1 cellular context compared by ENCODE assay signal in the genomic region with DNA sequence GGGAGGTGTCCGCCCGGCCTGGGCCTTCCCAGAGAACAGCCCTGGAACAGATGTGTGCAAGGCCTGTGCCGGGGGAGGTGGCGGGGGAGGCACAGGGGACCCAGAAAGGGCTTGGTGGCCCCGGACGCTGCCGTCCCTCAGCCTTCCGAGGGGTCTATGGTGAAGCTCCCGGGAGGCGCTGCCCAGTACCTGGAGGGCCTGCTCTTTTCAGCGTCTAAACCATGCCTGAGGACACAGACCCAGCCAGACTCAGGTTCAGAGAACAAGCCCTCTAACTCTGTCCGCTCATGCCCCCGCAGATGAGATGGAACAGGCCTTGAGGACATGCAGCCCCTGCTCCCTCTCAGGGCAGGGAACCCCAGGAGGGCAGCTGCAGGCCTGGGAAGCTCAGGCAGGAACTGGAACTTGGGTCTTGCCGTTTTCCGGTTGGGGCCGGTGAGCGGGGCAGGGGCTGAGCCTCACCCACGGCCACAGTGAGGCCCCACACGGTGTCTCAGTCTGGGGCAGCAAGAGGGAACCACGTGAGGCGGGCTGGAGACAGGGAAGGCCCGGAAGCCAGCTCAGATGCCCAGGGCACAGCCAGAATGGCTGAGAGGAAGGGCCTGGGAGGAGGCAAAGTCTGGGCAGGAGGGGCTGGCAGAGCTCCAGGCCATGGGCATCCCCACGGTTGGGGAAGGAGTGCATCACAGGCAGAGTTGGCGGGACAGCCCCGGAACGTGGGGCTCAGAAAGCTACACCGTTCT.
TF ChIP-seq lines count a peak whose summit lies in the region.

No MANE protein-coding gene starts in this region.

TF ChIP-seq in IMR-90, 13 proteins besides CTCF, POLR2A, EP300 and RAD21 (continued from another document):
- TF ChIP-seq, protein P1, sequence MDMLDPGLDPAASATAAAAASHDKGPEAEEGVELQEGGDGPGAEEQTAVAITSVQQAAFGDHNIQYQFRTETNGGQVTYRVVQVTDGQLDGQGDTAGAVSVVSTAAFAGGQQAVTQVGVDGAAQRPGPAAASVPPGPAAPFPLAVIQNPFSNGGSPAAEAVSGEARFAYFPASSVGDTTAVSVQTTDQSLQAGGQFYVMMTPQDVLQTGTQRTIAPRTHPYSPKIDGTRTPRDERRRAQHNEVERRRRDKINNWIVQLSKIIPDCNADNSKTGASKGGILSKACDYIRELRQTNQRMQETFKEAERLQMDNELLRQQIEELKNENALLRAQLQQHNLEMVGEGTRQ (IDR thresholded peaks at IDR 0.05; ENCODE audit: low read depth, low read length): peak; percentile 65; the same call in 1 of the 2 replicates
- TF ChIP-seq MAZ (IDR thresholded peaks at IDR 0.05; ENCODE audit: borderline replicate concordance, low read depth, low read length): no peak
TF ChIP-seq in IMR-90: peak in this region for 1.
